Comparison of ENCODE assay signal across 1 cellular context in the genomic region with DNA sequence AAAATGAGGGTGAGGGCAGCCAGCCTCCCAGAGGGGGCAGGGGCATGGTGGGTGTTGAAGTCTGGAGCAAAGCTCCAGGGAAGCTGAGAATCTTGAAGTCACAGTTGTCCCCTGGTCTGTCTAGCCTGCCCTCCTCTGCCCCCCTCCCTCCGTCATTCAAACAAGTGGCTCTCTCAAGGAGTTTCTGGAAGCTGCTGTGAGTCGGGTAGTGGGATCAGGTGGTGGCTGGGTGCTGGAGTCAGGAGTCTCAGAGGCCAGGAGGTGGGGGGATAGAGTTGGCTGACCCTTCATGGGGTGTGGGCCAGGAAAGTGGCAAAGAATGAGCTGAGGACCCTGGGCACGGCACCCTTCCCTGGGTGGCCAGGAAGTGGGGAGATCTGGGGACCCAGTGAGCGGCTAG.
TF ChIP-seq lines count a peak whose summit lies in the region.

No MANE protein-coding gene starts in this region.

TF ChIP-seq in K562, 482 proteins besides CTCF, POLR2A, EP300 and RAD21:
- peak; percentile 9 for TF ChIP-seq KDM5B (IDR thresholded peaks at IDR 0.05; ENCODE audit: insufficient replicate concordance, low read depth, low read length)
- TF ChIP-seq ZNF644 (tag; IDR thresholded peaks at IDR 0.05; ENCODE audit: low read depth) = peak; percentile 14; the same call in 1 of the 2 replicates
- TF ChIP-seq, protein P1, sequence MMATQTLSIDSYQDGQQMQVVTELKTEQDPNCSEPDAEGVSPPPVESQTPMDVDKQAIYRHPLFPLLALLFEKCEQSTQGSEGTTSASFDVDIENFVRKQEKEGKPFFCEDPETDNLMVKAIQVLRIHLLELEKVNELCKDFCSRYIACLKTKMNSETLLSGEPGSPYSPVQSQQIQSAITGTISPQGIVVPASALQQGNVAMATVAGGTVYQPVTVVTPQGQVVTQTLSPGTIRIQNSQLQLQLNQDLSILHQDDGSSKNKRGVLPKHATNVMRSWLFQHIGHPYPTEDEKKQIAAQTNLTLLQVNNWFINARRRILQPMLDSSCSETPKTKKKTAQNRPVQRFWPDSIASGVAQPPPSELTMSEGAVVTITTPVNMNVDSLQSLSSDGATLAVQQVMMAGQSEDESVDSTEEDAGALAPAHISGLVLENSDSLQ (IDR thresholded peaks at IDR 0.05) = no peak
- no peak for TF ChIP-seq ZNF408 (CRISPR knock-in tag; IDR thresholded peaks at IDR 0.05; ENCODE audit: low read depth)
